Comparison of ENCODE assay signal across 19 cellular contexts in genomic region chr3:82030932-82031331, GRCh38.
DNase-seq lines count a peak whose midpoint lies in the region; ATAC-seq and TF ChIP-seq lines count a peak whose summit lies in the region.
"Had no signal": no experiment of that assay in that cellular context is flagged by ENCODE, and none has a peak within 500 bp of the region (broad histone marks: within the 10 kb centered on the region; RNA-seq: fewer than 3 reads in every experiment).

No MANE protein-coding gene starts in this region.

- POLR2A ChIA-PET in naive thymus-derived CD8-positive, alpha-beta T cell (lab: Charles Lee): no interaction called here

- H3K36me3 ChIP-seq in KMS-11 (ENCODE audit: insufficient read depth) (no peaks in the 10 kb centered on the region), SJCRH30 (no peaks in the 10 kb centered on the region)

- peak overlapping the region; percentile 73 for H2AFZ ChIP-seq in KMS-11 (ENCODE audit: low read depth)

- peak overlapping the region; percentile 41 for H3K4me2 ChIP-seq in KMS-11
- H3K4me2 ChIP-seq: smooth muscle cell had no signal

- H3K4me3 ChIP-seq in KMS-11 (IDR thresholded peaks at IDR 0.05; ENCODE audit: insufficient read depth, low read depth, low read length) (no peak overlapping the region), SJCRH30 (peak overlapping the region; percentile 43), skeletal muscle cell (ENCODE audit: low read depth, low read length) (no peak overlapping the region)
- H3K4me3 ChIP-seq: smooth muscle cell had no signal

- H3K27ac ChIP-seq in KMS-11: peak overlapping the region; percentile 43; the same call in 1 of the 2 replicates
- peak overlapping the region; percentile 84 for H3K27ac ChIP-seq in SJCRH30

- no peaks in the 10 kb centered on the region for H3K9me3 ChIP-seq in SJCRH30 (replicated peaks)

- no peaks in the 10 kb centered on the region for H3K36me3 Mint-ChIP-seq in naive thymus-derived CD8-positive, alpha-beta T cell
- H3K36me3 Mint-ChIP-seq: activated naive CD4-positive, alpha-beta T cell treated with anti-CD3 and anti-CD28 coated beads, Interleukin-2, amount 50 U/mL, for 24 hours had no signal

- H3K27ac Mint-ChIP-seq in naive thymus-derived CD8-positive, alpha-beta T cell: no peak overlapping the region
- H3K27ac Mint-ChIP-seq: activated naive CD4-positive, alpha-beta T cell treated with anti-CD3 and anti-CD28 coated beads, Interleukin-2, amount 50 U/mL, for 24 hours; B cell had no signal

- H3K4me3 Mint-ChIP-seq in naive thymus-derived CD8-positive, alpha-beta T cell: no peak overlapping the region
- H3K4me3 Mint-ChIP-seq: activated naive CD4-positive, alpha-beta T cell treated with anti-CD3 and anti-CD28 coated beads, Interleukin-2, amount 50 U/mL, for 24 hours; activated T-cell treated with anti-CD3 and anti-CD28 coated beads, Interleukin-2, amount 50 U/mL, for 4 hours; B cell had no signal

- H3K4me1 ChIP-seq in KMS-11 (ENCODE audit: low read depth, poor library complexity, severe bottlenecking) (peaks cover 20% of the 10 kb centered on the region), SJCRH30 (peaks cover 15% of the 10 kb centered on the region)

- DNase-seq in SJCRH30 (peak; percentile 57 to 85), globus pallidus (ENCODE audit: low spot score) (peak; percentile 8), skeletal muscle cell (ENCODE audit: low read depth) (peak; percentile 28), NCI-H82 treated with DMSO at 0.1 percent for 48 hours (lab: John Stamatoyannopoulos, UW; ENCODE audit: unreplicated experiment) (no peak), NCI-H748 (lab: John Stamatoyannopoulos, UW; ENCODE audit: unreplicated experiment) (no peak)
- no peak for DNase-seq in naive thymus-derived CD8-positive, alpha-beta T cell
- DNase-seq: activated T-cell treated with anti-CD3 and anti-CD28 coated beads, Interleukin-2, amount 50 U/mL, for 4 hours; Calu3; HCEC 1CT; kidney; MM.1S; NCI-H1694 treated with DMSO at 0.1 percent for 48 hours; Right ventricle myocardium superior; stimulated activated CD4-positive, alpha-beta T cell treated with anti-CD3 and anti-CD28 coated beads, Interleukin-4, amount 100 ng/mL, for 24 hours had no signal

- no peaks in the 10 kb centered on the region for H3K27me3 ChIP-seq in KMS-11 (ENCODE audit: insufficient read depth, low read depth)
- H3K27me3 ChIP-seq in SJCRH30: no peaks in the 10 kb centered on the region

- no peak overlapping the region; the same call in 1 of the 2 replicates for H3K9ac ChIP-seq in KMS-11

- H3K27me3 Mint-ChIP-seq in naive thymus-derived CD8-positive, alpha-beta T cell: peaks cover 0 to 4% (median 0%) of the 10 kb centered on the region in 5 donors
- H3K27me3 Mint-ChIP-seq: activated naive CD4-positive, alpha-beta T cell treated with anti-CD3 and anti-CD28 coated beads, Interleukin-2, amount 50 U/mL, for 24 hours; B cell had no signal

- TF ChIP-seq CTCF in KMS-11 (conservative IDR thresholded peaks at IDR 0.05; ENCODE audit: low read depth, low read length): no peak

- no peaks in the 10 kb centered on the region for H4K20me1 ChIP-seq in KMS-11 (ENCODE audit: insufficient read depth)

- H3K9me3 Mint-ChIP-seq in naive thymus-derived CD8-positive, alpha-beta T cell: peaks cover 0 to 6% (median 0%) of the 10 kb centered on the region in 9 donors
- H3K9me3 Mint-ChIP-seq: activated naive CD4-positive, alpha-beta T cell treated with anti-CD3 and anti-CD28 coated beads, Interleukin-2, amount 50 U/mL, for 24 hours had no signal

- no peaks in the 10 kb centered on the region for H3K79me2 ChIP-seq in KMS-11 (ENCODE audit: insufficient read depth, low read depth)

- no peak for ATAC-seq in GM18511 (IDR thresholded peaks at IDR 0.05; ENCODE audit: unreplicated experiment)
- ATAC-seq in naive thymus-derived CD8-positive, alpha-beta T cell: no peak
- ATAC-seq: activated T-cell treated with anti-CD3 and anti-CD28 coated beads, Interleukin-2, amount 50 U/mL, for 4 hours had no signal

- H3K4me1 Mint-ChIP-seq in naive thymus-derived CD8-positive, alpha-beta T cell: no peaks in the 10 kb centered on the region
- H3K4me1 Mint-ChIP-seq: activated naive CD4-positive, alpha-beta T cell treated with anti-CD3 and anti-CD28 coated beads, Interleukin-2, amount 50 U/mL, for 24 hours; B cell had no signal

Comparison
In these comparisons a context has a peak if more than half of its experiments do, and no peak if none do; other contexts are left out.
1. DNase-seq: peak in SJCRH30 (2 of 2), globus pallidus (single experiment) and skeletal muscle cell (single experiment); none in naive thymus-derived CD8-positive, alpha-beta T cell (0 of 10), NCI-H82 treated with DMSO at 0.1 percent for 48 hours (single experiment) and NCI-H748 (single experiment).